Comparison of ENCODE assay signal across 18 cellular contexts in the genomic region with DNA sequence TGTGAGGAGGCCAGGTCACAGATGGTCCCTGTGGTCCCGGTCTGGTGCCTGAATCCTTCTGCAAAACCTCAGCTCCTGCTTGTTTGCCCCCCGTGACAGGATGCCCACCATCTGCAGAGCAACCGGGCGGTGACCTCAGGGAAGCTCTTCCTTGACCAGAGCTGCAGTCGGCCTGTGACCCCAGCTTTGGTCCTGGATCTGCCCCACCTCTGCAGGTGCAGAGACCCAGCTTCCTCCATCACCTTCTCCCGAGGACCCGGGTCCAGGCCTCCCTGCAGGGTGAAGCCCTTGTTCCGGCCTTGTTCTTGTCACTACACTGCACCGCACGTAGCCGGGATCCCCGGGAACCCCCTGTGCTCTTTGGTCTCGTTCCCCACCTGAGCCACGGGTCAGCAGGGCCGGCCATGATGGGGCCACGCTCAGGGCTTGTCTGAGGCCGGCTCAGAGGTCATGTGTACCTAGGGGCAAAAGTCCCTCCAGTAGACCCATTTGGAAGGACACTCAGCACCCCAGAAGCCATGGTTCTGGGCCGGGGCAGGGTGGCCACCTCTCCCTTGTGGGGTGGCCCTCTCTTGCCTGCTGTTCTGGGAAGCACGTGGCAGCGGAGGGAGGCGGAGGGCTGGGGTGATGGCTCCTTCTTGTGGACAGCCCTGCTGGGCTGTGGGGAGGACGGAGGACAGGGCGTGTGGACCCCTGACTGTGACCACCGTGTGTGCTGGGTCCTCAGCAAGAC. TPM values are rescaled to one million over a fixed set of nuclear protein-coding genes. Genes with fewer than 3 reads are reported as not detected.
DNase-seq lines count a peak whose midpoint lies in the region; ATAC-seq and TF ChIP-seq lines count a peak whose summit lies in the region.
"Had no signal": no experiment of that assay in that cellular context is flagged by ENCODE, and none has a peak within 500 bp of the region (broad histone marks: within the 10 kb centered on the region; RNA-seq: fewer than 3 reads in every experiment).

No MANE protein-coding gene starts in this region.

- no peaks in the 10 kb centered on the region for H3K9me3 Mint-ChIP-seq in stimulated activated naive CD8-positive, alpha-beta T cell treated with anti-CD3 and anti-CD28 coated beads, Interleukin-15, Interleukin-2, amounts not matched to agents 100 ng/mL and 50 ng/mL, for 24 hours
- H3K9me3 Mint-ChIP-seq in immature natural killer cell, result no peaks in the 10 kb centered on the region
- H3K9me3 Mint-ChIP-seq: endodermal cell had no signal

- peaks cover 31% of the 10 kb centered on the region for H3K4me1 Mint-ChIP-seq in stimulated activated naive CD8-positive, alpha-beta T cell treated with anti-CD3 and anti-CD28 coated beads, Interleukin-15, Interleukin-2, amounts not matched to agents 100 ng/mL and 50 ng/mL, for 24 hours (ENCODE audit: low read depth)
- peaks cover 21 to 29% of the 10 kb centered on the region in 2 donors for H3K4me1 Mint-ChIP-seq in immature natural killer cell
- H3K4me1 Mint-ChIP-seq: endodermal cell had no signal

- in situ Hi-C loops in brain microvascular endothelial cell (cut with HindIII; ENCODE audit: low pct_ligation_motif_present, low sequenced_read_pairs), result no loop called here

- no peaks in the 10 kb centered on the region for H3K36me3 ChIP-seq in brain microvascular endothelial cell (replicated peaks)
- H3K36me3 ChIP-seq: breast epithelium, WERI-Rb-1 had no signal

- no peak overlapping the region for H3K4me3 Mint-ChIP-seq in stimulated activated naive CD8-positive, alpha-beta T cell treated with anti-CD3 and anti-CD28 coated beads, Interleukin-15, Interleukin-2, amounts not matched to agents 100 ng/mL and 50 ng/mL, for 24 hours
- peak overlapping the region; percentile 85 to 95 (median 91) for H3K4me3 Mint-ChIP-seq in immature natural killer cell

- intact Hi-C loops in dorsolateral prefrontal cortex (cut with DNase I), result no loop called here

- H3K36me3 Mint-ChIP-seq in stimulated activated naive CD8-positive, alpha-beta T cell treated with anti-CD3 and anti-CD28 coated beads, Interleukin-15, Interleukin-2, amounts not matched to agents 100 ng/mL and 50 ng/mL, for 24 hours (ENCODE audit: low read depth), result no peaks in the 10 kb centered on the region
- no peaks in the 10 kb centered on the region for H3K36me3 Mint-ChIP-seq in immature natural killer cell

- no peak overlapping the region for H3K27ac ChIP-seq in dorsolateral prefrontal cortex
- H3K27ac ChIP-seq in brain microvascular endothelial cell, result no peak overlapping the region
- H3K27ac ChIP-seq: breast epithelium, foreskin keratinocyte, testis, WERI-Rb-1 had no signal

- peak overlapping the region; percentile 61 for H3K27ac Mint-ChIP-seq in stimulated activated naive CD8-positive, alpha-beta T cell treated with anti-CD3 and anti-CD28 coated beads, Interleukin-15, Interleukin-2, amounts not matched to agents 100 ng/mL and 50 ng/mL, for 24 hours
- H3K27ac Mint-ChIP-seq in immature natural killer cell, result peak overlapping the region; percentile 92 to 99 (median 95)
- H3K27ac Mint-ChIP-seq: endodermal cell had no signal

- DNase-seq in NCI-H1694 treated with DMSO at 0.1 percent for 48 hours (lab: John Stamatoyannopoulos, UW) (peak; percentile 81), NCI-H1694 (lab: John Stamatoyannopoulos, UW) (no peak), immature natural killer cell (no peak), dorsolateral prefrontal cortex (no peak), medulla oblongata (ENCODE audit: extremely low spot score) (no peak), brain microvascular endothelial cell (no peak)
- no peak for DNase-seq in stimulated activated naive CD8-positive, alpha-beta T cell treated with anti-CD3 and anti-CD28 coated beads, Interleukin-15, Interleukin-2, amounts not matched to agents 100 U/mL and 50 U/mL, for 24 hours
- DNase-seq: endodermal cell, foreskin keratinocyte, mesendoderm, NCI-H1048, NCI-H774, testis, WERI-Rb-1 had no signal

- peaks cover 7% of the 10 kb centered on the region for H3K27me3 Mint-ChIP-seq in stimulated activated naive CD8-positive, alpha-beta T cell treated with anti-CD3 and anti-CD28 coated beads, Interleukin-15, Interleukin-2, amounts not matched to agents 100 ng/mL and 50 ng/mL, for 24 hours
- H3K27me3 Mint-ChIP-seq in immature natural killer cell (ENCODE audit: low read depth in 3 of 3), result peaks cover 7 to 24% (median 15%) of the 10 kb centered on the region in 3 donors

- H3K27me3 ChIP-seq in dorsolateral prefrontal cortex (peaks cover 0 to 41% (median 22%) of the 10 kb centered on the region in 45 donors), brain microvascular endothelial cell (replicated peaks) (peaks cover 42% of the 10 kb centered on the region)
- H3K27me3 ChIP-seq: testis had no signal

- TF ChIP-seq CTCF in dorsolateral prefrontal cortex (IDR thresholded peaks at IDR 0.05 in 54 of 56, conservative IDR thresholded peaks at IDR 0.05 in 2 of 56; ENCODE audit: low read depth in 1 of 56, partially characterized antibody in 56 of 56), result no peak
- no peak for TF ChIP-seq CTCF in brain microvascular endothelial cell (IDR thresholded peaks at IDR 0.05; ENCODE audit: low read depth, low read length, missing control alignments)

- H3K4me3 ChIP-seq in dorsolateral prefrontal cortex (no peak overlapping the region), brain microvascular endothelial cell (ENCODE audit: low read depth, low read length) (no peak overlapping the region)
- H3K4me3 ChIP-seq: breast epithelium, skin epidermis, testis had no signal

- no peak for ATAC-seq in stimulated activated naive CD8-positive, alpha-beta T cell treated with anti-CD3 and anti-CD28 coated beads, Interleukin-15, Interleukin-2, amounts not matched to agents 100 U/mL and 50 U/mL, for 24 hours
- ATAC-seq: foreskin keratinocyte had no signal

RNA-seq across cellular contexts. Expression of gene PEAK3, which starts 6.2 kb away (rescaled TPM):
- polyA plus RNA-seq in immature natural killer cell, result 10 to 100 TPM in 1 of 3 donors, 1 to 10 TPM in 1, under 1 TPM in 1; 0.96 to 10.8 (median 2.5) TPM
- total RNA-seq in dorsolateral prefrontal cortex, result 1 to 10 TPM in 12 of 120 experiments, under 1 TPM in 101, not detected in 7; 0.16 to 1.5 (median 0.55) TPM
- total RNA-seq: endodermal cell, foreskin keratinocyte had no signal
- polyA plus RNA-seq: foreskin keratinocyte had no signal

RNA-seq across cellular contexts. Expression of gene LINGO3, which starts 19.8 kb away (rescaled TPM):
- 10 to 100 TPM in 1 of 3 donors, 1 to 10 TPM in 2; 2.7 to 13.2 (median 2.7) TPM for polyA plus RNA-seq in immature natural killer cell
- 10 to 100 TPM in 1 of 120 experiments, 1 to 10 TPM in 119; 1.7 to 16.2 (median 4.4) TPM for total RNA-seq in dorsolateral prefrontal cortex
- total RNA-seq: foreskin keratinocyte had no signal
- polyA plus RNA-seq: foreskin keratinocyte had no signal

RNA-seq across cellular contexts. Expression of gene JSRP1, which starts 32.0 kb away (rescaled TPM):
- under 1 TPM in 1 of 3 donors, not detected in 2; 0.94 TPM for polyA plus RNA-seq in immature natural killer cell
- 1 to 10 TPM in 34 of 120 experiments, under 1 TPM in 34, not detected in 52; 0.43 to 2.3 (median 1.0) TPM for total RNA-seq in dorsolateral prefrontal cortex
- total RNA-seq: foreskin keratinocyte, osteocyte had no signal

RNA-seq across cellular contexts. Expression of gene AMH, which starts 39.1 kb away (rescaled TPM):
- not detected for polyA plus RNA-seq in immature natural killer cell
- 10 to 100 TPM in 40 of 120 experiments, 1 to 10 TPM in 79, not detected in 1; 2.5 to 24.6 (median 7.6) TPM for total RNA-seq in dorsolateral prefrontal cortex

RNA-seq across cellular contexts. Expression of gene LSM7, which starts 40.2 kb away (rescaled TPM):
- 100 to 1,000 TPM; 163 to 285 (median 170) TPM for polyA plus RNA-seq in immature natural killer cell
- 10 to 100 TPM; 25.2 to 59.5 (median 43.2) TPM for total RNA-seq in dorsolateral prefrontal cortex
